In genomic region chr1:170126691-170127090, GRCh38 we compare ENCODE assay signal across 8 cellular contexts.
DNase-seq lines count a peak whose midpoint lies in the region; ATAC-seq and TF ChIP-seq lines count a peak whose summit lies in the region.

No MANE protein-coding gene starts in this region.

- ATAC-seq in GM21390 (IDR thresholded peaks at IDR 0.05; ENCODE audit: unreplicated experiment), result peak; percentile 98
- ATAC-seq in HG03520 (IDR thresholded peaks at IDR 0.05; ENCODE audit: unreplicated experiment), result peak; percentile 96

- CTCF ChIA-PET in HEK293T (lab: Yijun Ruan, JAX), result no interaction called here

- no peak overlapping the region for H3K4me3 ChIP-seq in foreskin fibroblast (ENCODE audit: low read depth in 1 of 2, low read length in 2 of 2)

- DNase-seq in GM03348 (ENCODE audit: low spot score) (peak; percentile 73), foreskin fibroblast (peak; percentile 54 to 78), putamen (ENCODE audit: low spot score) (no peak), NCI-H510A (lab: John Stamatoyannopoulos, UW) (no peak), HEK293T (ENCODE audit: extremely low spot score) (no peak)
- DNase-seq in stimulated activated naive CD4-positive, alpha-beta T cell treated with Interleukin-2 at 50 U/mL for 16 hours (lab: John Stamatoyannopoulos, UW), result no peak

- POLR2A ChIA-PET in HEK293T (lab: Yijun Ruan, JAX), result no interaction called here

- TF ChIP-seq CTCF in foreskin fibroblast (IDR thresholded peaks at IDR 0.05; ENCODE audit: low read depth, low read length), result peak; percentile 24

TF ChIP-seq in HEK293T, 16 proteins besides CTCF, POLR2A, EP300 and RAD21:
- no peak for TF ChIP-seq ZNF384 (IDR thresholded peaks at IDR 0.05)
- no peak for TF ChIP-seq SP1 (IDR thresholded peaks at IDR 0.05)
- TF ChIP-seq CTBP1 (IDR thresholded peaks at IDR 0.05; ENCODE audit: borderline replicate concordance), result no peak
- no peak for TF ChIP-seq FOXK2 (IDR thresholded peaks at IDR 0.05)
- no peak for TF ChIP-seq NFRKB (IDR thresholded peaks at IDR 0.05)
- TF ChIP-seq HDGF (IDR thresholded peaks at IDR 0.05; ENCODE audit: borderline replicate concordance), result no peak
- no peak for TF ChIP-seq L3MBTL2 (conservative IDR thresholded peaks at IDR 0.05)
- TF ChIP-seq BHLHE40 (IDR thresholded peaks at IDR 0.05; ENCODE audit: borderline replicate concordance), result no peak
- no peak for TF ChIP-seq PKNOX1 (IDR thresholded peaks at IDR 0.05)
- no peak for TF ChIP-seq ELF4 (IDR thresholded peaks at IDR 0.05)
- no peak for TF ChIP-seq SUZ12 (IDR thresholded peaks at IDR 0.05)
- no peak for TF ChIP-seq TARDBP (IDR thresholded peaks at IDR 0.05)
- no peak for TF ChIP-seq FOXM1 (IDR thresholded peaks at IDR 0.05; ENCODE audit: borderline replicate concordance)
- TF ChIP-seq ARNT (IDR thresholded peaks at IDR 0.05), result no peak
- no peak for TF ChIP-seq LEF1 (IDR thresholded peaks at IDR 0.05; ENCODE audit: borderline replicate concordance)
- no peak for TF ChIP-seq FOXA1 (IDR thresholded peaks at IDR 0.05)

Comparison
In these comparisons a context has a peak if more than half of its experiments do, and no peak if none do; other contexts are left out.
1. DNase-seq: peak in GM03348 (single experiment) and foreskin fibroblast (2 of 2); none in putamen (single experiment), NCI-H510A (single experiment), HEK293T (single experiment) and stimulated activated naive CD4-positive, alpha-beta T cell treated with Interleukin-2 at 50 U/mL for 16 hours (single experiment).